In the genomic region with DNA sequence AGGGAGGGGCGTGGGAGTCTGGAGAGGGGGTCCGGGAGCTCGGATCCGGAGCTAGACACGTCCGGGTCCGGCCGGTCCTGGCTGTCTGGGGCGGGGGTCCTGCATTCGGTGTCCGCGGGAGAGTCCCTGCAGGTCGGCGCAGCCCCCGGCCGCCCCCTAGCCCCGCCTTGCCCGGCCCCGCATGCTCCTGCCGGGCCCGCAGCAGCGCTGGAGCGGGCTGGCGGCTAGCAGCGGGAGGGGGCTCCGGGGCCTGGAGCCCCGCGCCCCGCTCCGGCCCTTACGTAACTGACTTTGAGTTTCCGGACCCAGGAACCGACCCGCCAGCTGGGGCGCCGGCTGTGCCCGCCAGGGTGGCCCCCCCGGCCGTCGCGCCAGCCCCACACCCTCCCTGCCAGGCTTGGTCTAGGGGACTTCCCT, we compare ENCODE assay signal across 8 cellular contexts. TPM values are rescaled to one million over a fixed set of nuclear protein-coding genes. Genes with fewer than 3 reads are reported as not detected.
DNase-seq lines count a peak whose midpoint lies in the region; ATAC-seq, FAIRE-seq and TF ChIP-seq lines count a peak whose summit lies in the region.

No MANE protein-coding gene starts in this region.

- TSS peak; percentile 33 for BruUV-seq in Caco-2 (replicated peaks; lab: Mats Ljungman, UMichigan)

- H3K9me3 ChIP-seq in Caco-2 (no peaks in the 10 kb centered on the region), osteoblast (ENCODE audit: low read depth, low read length) (no peaks in the 10 kb centered on the region)

- H3K27me3 Mint-ChIP-seq in Caco-2 (ENCODE audit: insufficient read depth, unreplicated experiment) (no peaks in the 10 kb centered on the region), IgD-negative memory B cell (no peaks in the 10 kb centered on the region)
- H3K27me3 Mint-ChIP-seq in activated T-cell treated with anti-CD3 and anti-CD28 coated beads, Interleukin-2, amount 50 U/mL, for 72 hours (ENCODE audit: low read depth) = no peaks in the 10 kb centered on the region

- CTCF ChIA-PET in Caco-2 (lab: Charles Lee) = no interaction called here

- FAIRE-seq in H54 (lab: Jason Lieb, UNC) = no peak

- H3K9me3 Mint-ChIP-seq in Caco-2 (ENCODE audit: unreplicated experiment) = no peaks in the 10 kb centered on the region
- H3K9me3 Mint-ChIP-seq in IgD-negative memory B cell = no peaks in the 10 kb centered on the region
- no peaks in the 10 kb centered on the region for H3K9me3 Mint-ChIP-seq in activated T-cell treated with anti-CD3 and anti-CD28 coated beads, Interleukin-2, amount 50 U/mL, for 72 hours

- H3K4me2 ChIP-seq in osteoblast (ENCODE audit: insufficient read depth, low read length) = peak overlapping the region; percentile 96

- ATAC-seq in activated T-cell treated with anti-CD3 and anti-CD28 coated beads, Interleukin-2, amount 50 U/mL, for 72 hours (replicated peaks in 1 of 2) = peak in 1 of 2 donors; percentile 5

- H2AFZ ChIP-seq in osteoblast (ENCODE audit: low read length) = peak overlapping the region; percentile 94

- POLR2A ChIA-PET in Caco-2 (lab: Charles Lee) = interaction anchor here (0.6 to 1.2 kb wide), 2 partner anchors 27 to 142 kb away, joined by 3 to 9 read pairs; partner anchors contain the start of gene EPB41

- H3K36me3 ChIP-seq in Caco-2 (ENCODE audit: control insufficient read depth, insufficient read depth, low read length) (no peaks in the 10 kb centered on the region; the same call in 1 of the 2 replicates), osteoblast (ENCODE audit: insufficient read depth, low read length) (no peaks in the 10 kb centered on the region)

- H3K4me1 ChIP-seq in Caco-2 (peaks cover 14% of the 10 kb centered on the region), osteoblast (ENCODE audit: insufficient read depth, low read length) (peaks cover 11% of the 10 kb centered on the region)

- H3K4me3 Mint-ChIP-seq in Caco-2 (ENCODE audit: unreplicated experiment) (peak overlapping the region; percentile 80), IgD-negative memory B cell (peak overlapping the region; percentile 89 to 98 (median 94))
- H3K4me3 Mint-ChIP-seq in activated T-cell treated with anti-CD3 and anti-CD28 coated beads, Interleukin-2, amount 50 U/mL, for 72 hours = peak overlapping the region; percentile 94 to 97

- H3K4me1 Mint-ChIP-seq in Caco-2 (ENCODE audit: low read depth, unreplicated experiment) (peaks cover 24% of the 10 kb centered on the region), IgD-negative memory B cell (peaks cover 30 to 43% (median 35%) of the 10 kb centered on the region in 3 donors)
- peaks cover 70% of the 10 kb centered on the region for H3K4me1 Mint-ChIP-seq in activated T-cell treated with anti-CD3 and anti-CD28 coated beads, Interleukin-2, amount 50 U/mL, for 72 hours (ENCODE audit: low read depth)

- no peaks in the 10 kb centered on the region for H3K79me2 ChIP-seq in osteoblast (ENCODE audit: insufficient read depth, low read length)

- H3K27me3 ChIP-seq in Caco-2 (replicated peaks; ENCODE audit: control insufficient read depth, insufficient read depth, low read length) (no peaks in the 10 kb centered on the region), osteoblast (ENCODE audit: insufficient read depth, low read length) (peaks cover 6% of the 10 kb centered on the region)

- no peak for TF ChIP-seq POLR2A in H54 (IDR thresholded peaks at IDR 0.05; ENCODE audit: low read depth, low read length)

- peaks cover 20% of the 10 kb centered on the region for H3K36me3 Mint-ChIP-seq in Caco-2 (ENCODE audit: insufficient read depth, unreplicated experiment)
- no peaks in the 10 kb centered on the region for H3K36me3 Mint-ChIP-seq in IgD-negative memory B cell
- peaks cover 2 to 3% of the 10 kb centered on the region in 2 donors for H3K36me3 Mint-ChIP-seq in activated T-cell treated with anti-CD3 and anti-CD28 coated beads, Interleukin-2, amount 50 U/mL, for 72 hours (ENCODE audit: insufficient read depth in 2 of 2)

- H3K27ac Mint-ChIP-seq in Caco-2 (ENCODE audit: unreplicated experiment) (peak overlapping the region; percentile 83), IgD-negative memory B cell (peak overlapping the region; percentile 91 to 97 (median 92))
- H3K27ac Mint-ChIP-seq in activated T-cell treated with anti-CD3 and anti-CD28 coated beads, Interleukin-2, amount 50 U/mL, for 72 hours = peak overlapping the region; percentile 95

- H3K4me3 ChIP-seq in Caco-2 (ENCODE audit: low read depth, low read length) (peak overlapping the region; percentile 45), fibroblast of the aortic adventitia (ENCODE audit: low read depth, low read length) (peak overlapping the region; percentile 83), osteoblast (ENCODE audit: insufficient read depth, low read length) (peak overlapping the region; percentile 93)

- intact Hi-C loops in Caco-2 (cut with micrococcal nuclease; ENCODE audit: unreplicated experiment) = loop anchor here (1.0 kb wide), 1 partner anchor 27 kb away; the partner anchor contains the start of gene EPB41

- DNase-seq in Caco-2 (no peak), fibroblast of the aortic adventitia (ENCODE audit: low read depth) (no peak), osteoblast (ENCODE audit: insufficient read length, low spot score, missing footprints) (no peak), H54 (ENCODE audit: insufficient read length, low spot score) (no peak), NCI-H2029 treated with DMSO at 0.1 percent for 48 hours (lab: John Stamatoyannopoulos, UW) (no peak), ureter (ENCODE audit: low spot score) (no peak)
- peak; percentile 31 to 33 for DNase-seq in activated T-cell treated with anti-CD3 and anti-CD28 coated beads, Interleukin-2, amount 50 U/mL, for 72 hours

- no peak for TF ChIP-seq CTCF in Caco-2 (IDR thresholded peaks at IDR 0.05; ENCODE audit: insufficient read depth in 1 of 2, low read depth in 1 of 2, low read length in 1 of 2, severe bottlenecking in 1 of 2, unreplicated experiment in 1 of 2)
- no peak for TF ChIP-seq CTCF in fibroblast of the aortic adventitia (IDR thresholded peaks at IDR 0.05; ENCODE audit: insufficient read depth, low read length)
- TF ChIP-seq CTCF in osteoblast (IDR thresholded peaks at IDR 0.05; ENCODE audit: extremely low read depth, low read depth, low read length) = no peak

- no peaks in the 10 kb centered on the region for H4K20me1 ChIP-seq in osteoblast (ENCODE audit: insufficient read depth, low read length)

- peak overlapping the region; percentile 33 for H3K27ac ChIP-seq in osteoblast (ENCODE audit: low read depth, low read length)

RNA-seq across cellular contexts. Expression of gene EPB41, which starts 26.9 kb away (rescaled TPM):
- 29.5 and 29.8 TPM in 2 replicates for total RNA-seq in Caco-2 (2022)
- polyA plus RNA-seq in IgD-negative memory B cell = 78.9 TPM
- 100 to 1,000 TPM in 1 of 2 donors, 10 to 100 TPM in 1; 73.3 to 109 TPM for total RNA-seq in activated T-cell treated with anti-CD3 and anti-CD28 coated beads, Interleukin-2, amount 50 U/mL, for 72 hours
- 31.8 and 42.9 TPM in 2 replicates for total RNA-seq in fibroblast of the aortic adventitia (ENCODE audit: low replicate concordance)
- 19.4 and 20.6 TPM in 2 replicates for total RNA-seq in osteoblast
- 109 TPM for total RNA-seq in ureter

Comparison
In these comparisons a context has a peak if more than half of its experiments do, and no peak if none do; other contexts are left out.
1. DNase-seq: peak in activated T-cell treated with anti-CD3 and anti-CD28 coated beads, Interleukin-2, amount 50 U/mL, for 72 hours (2 of 2); none in Caco-2 (0 of 2), fibroblast of the aortic adventitia (single experiment), osteoblast (single experiment), H54 (single experiment), NCI-H2029 treated with DMSO at 0.1 percent for 48 hours (single experiment) and ureter (single experiment).
2. Peak in every context shown above with its lines, with median percentiles within 50 percentile points of each other: H3K4me3 ChIP-seq, H3K27ac Mint-ChIP-seq and H3K4me3 Mint-ChIP-seq.